Comparison of ENCODE assay signal across 8 cellular contexts in genomic region chr7:148697950-148698396, GRCh38. TPM values are rescaled to one million over a fixed set of nuclear protein-coding genes. Genes with fewer than 3 reads are reported as not detected.
DNase-seq lines count a peak whose midpoint lies in the region; ATAC-seq and TF ChIP-seq lines count a peak whose summit lies in the region.

No MANE protein-coding gene starts in this region.

- H3K27ac Mint-ChIP-seq in brain = peak overlapping the region; percentile 94 to 98 (median 96)

- H3K4me1 ChIP-seq in A673 (ENCODE audit: insufficient read depth, low read length, poor library complexity, severe bottlenecking) (peaks cover 38% of the 10 kb centered on the region), Loucy (ENCODE audit: insufficient read depth, low read length, poor library complexity, severe bottlenecking) (peaks cover 14% of the 10 kb centered on the region), tibial nerve (peaks cover 0 to 40% (median 26%) of the 10 kb centered on the region in 4 donors)

- peak; percentile 4 for ATAC-seq in GM19035 (IDR thresholded peaks at IDR 0.05; ENCODE audit: unreplicated experiment)

- H3K4me3 Mint-ChIP-seq in brain = peak overlapping the region; percentile 85 to 97 (median 89)

- H3K27me3 ChIP-seq in A673 (replicated peaks; ENCODE audit: insufficient read depth, low read depth, low read length, poor library complexity) = no peaks in the 10 kb centered on the region
- no peaks in the 10 kb centered on the region for H3K27me3 ChIP-seq in Loucy (ENCODE audit: insufficient read depth, low read length, poor library complexity, severe bottlenecking)
- no peaks in the 10 kb centered on the region for H3K27me3 ChIP-seq in tibial nerve

- peak overlapping the region; percentile 87 for H2AFZ ChIP-seq in Loucy (ENCODE audit: low read length)

- H3K27ac ChIP-seq in A673 (ENCODE audit: low read depth, low read length, poor library complexity, severe bottlenecking) = peak overlapping the region; percentile 97
- H3K27ac ChIP-seq in tibial nerve = peak overlapping the region; percentile 93 to 99 (median 98)

- H3K36me3 Mint-ChIP-seq in brain = no peaks in the 10 kb centered on the region

- H3K4me2 ChIP-seq in Loucy (ENCODE audit: low read depth, low read length, poor library complexity, severe bottlenecking) = peak overlapping the region; percentile 61

- H3K27me3 Mint-ChIP-seq in brain = peaks cover 6% of the 10 kb centered on the region

- H3K36me3 ChIP-seq in A673 (ENCODE audit: insufficient read depth, low read length, poor library complexity, severe bottlenecking) (no peaks in the 10 kb centered on the region), Loucy (ENCODE audit: insufficient read depth, low read length) (no peaks in the 10 kb centered on the region), tibial nerve (no peaks in the 10 kb centered on the region)

- intact Hi-C loops in A673 (cut with micrococcal nuclease; ENCODE audit: unreplicated experiment) = loop anchor here (10.0 kb wide), 1 partner anchor 267 kb away; no protein-coding TSS in a partner anchor

- no peak for TF ChIP-seq POLR2A in tibial nerve (IDR thresholded peaks at IDR 0.05)

- H3K79me2 ChIP-seq in Loucy (ENCODE audit: insufficient read depth, low read length) = peaks cover 44% of the 10 kb centered on the region

- no peaks in the 10 kb centered on the region for H3F3A ChIP-seq in Loucy (ENCODE audit: low read depth)

- TF ChIP-seq CTCF in A673 (conservative IDR thresholded peaks at IDR 0.05; ENCODE audit: low read depth, low read length) = no peak
- TF ChIP-seq CTCF in Loucy (conservative IDR thresholded peaks at IDR 0.05; ENCODE audit: low read length) = no peak
- TF ChIP-seq CTCF in brain (conservative IDR thresholded peaks at IDR 0.05) = no peak
- TF ChIP-seq CTCF in tibial nerve (IDR thresholded peaks at IDR 0.05) = no peak

- POLR2A ChIA-PET in A673 (lab: Charles Lee; ENCODE audit: low non-redundant PET) = no interaction called here

- H4K20me1 ChIP-seq in Loucy (ENCODE audit: insufficient read depth, low read length, poor library complexity, severe bottlenecking) = peaks cover 29% of the 10 kb centered on the region

- no peak for TF ChIP-seq EP300 in tibial nerve (IDR thresholded peaks at IDR 0.05)

- BruUV-seq in A673 (replicated peaks; lab: Mats Ljungman, UMichigan) = no TSS peak

- H3K4me1 Mint-ChIP-seq in brain = peaks cover 46% of the 10 kb centered on the region

- peak overlapping the region; percentile 85 for H3K9ac ChIP-seq in Loucy (ENCODE audit: low read depth, low read length, poor library complexity, severe bottlenecking)

- no peaks in the 10 kb centered on the region for H3K9me2 ChIP-seq in Loucy (replicated peaks; ENCODE audit: low read depth, low read length)

- H3K9me3 Mint-ChIP-seq in brain = no peaks in the 10 kb centered on the region

- H3K4me3 ChIP-seq in A673 (ENCODE audit: low read depth, low read length, poor library complexity, severe bottlenecking) = peak overlapping the region; percentile 89
- peak overlapping the region; percentile 91 for H3K4me3 ChIP-seq in Loucy (ENCODE audit: low read length, poor library complexity, severe bottlenecking)
- H3K4me3 ChIP-seq in tibial nerve = peak overlapping the region; percentile 78 to 90 (median 86)

- CTCF ChIA-PET in A673 (lab: Charles Lee) = no interaction called here

- no peaks in the 10 kb centered on the region for H3K9me3 ChIP-seq in A673 (ENCODE audit: low read depth, low read length, poor library complexity, severe bottlenecking)
- no peaks in the 10 kb centered on the region for H3K9me3 ChIP-seq in Loucy (ENCODE audit: insufficient read depth, low read depth, low read length)
- no peaks in the 10 kb centered on the region for H3K9me3 ChIP-seq in tibial nerve

- peak; percentile 19 for DNase-seq in A673 (ENCODE audit: low spot score)
- peak; percentile 31 for DNase-seq in medulla oblongata (ENCODE audit: extremely low spot score)
- no peak for DNase-seq in tibial nerve (ENCODE audit: low spot score in 2 of 2)
- no peak for DNase-seq in NCI-H526 treated with DMSO at 0.1 percent for 48 hours (lab: John Stamatoyannopoulos, UW)
- DNase-seq in T1000 (lab: John Stamatoyannopoulos, UW) = no peak

- WGBS in tibial nerve, 2 donors = 2% methylated on average over 15 to 17 of the region's 18 CpGs

RNA-seq across cellular contexts. Expression of gene CUL1, which starts 0.7 kb away (rescaled TPM):
- total RNA-seq in A673 (2021) (75.5 and 75.7 TPM in 2 replicates), tibial nerve (10 to 100 TPM; 37.1 to 45.9 (median 41.8) TPM)
- polyA plus RNA-seq in brain (ENCODE audit: insufficient read depth, low read depth, low replicate concordance) = 30.0 TPM

Comparison
In these comparisons a context has a peak if more than half of its experiments do, and no peak if none do; other contexts are left out.
1. DNase-seq: peak in A673 (single experiment) and medulla oblongata (single experiment); none in tibial nerve (0 of 2), NCI-H526 treated with DMSO at 0.1 percent for 48 hours (single experiment) and T1000 (single experiment).
2. Peak in every context shown above with its lines, with median percentiles within 50 percentile points of each other: H3K4me3 ChIP-seq.